ENCODE assay signal across 1 cellular context in the genomic region with DNA sequence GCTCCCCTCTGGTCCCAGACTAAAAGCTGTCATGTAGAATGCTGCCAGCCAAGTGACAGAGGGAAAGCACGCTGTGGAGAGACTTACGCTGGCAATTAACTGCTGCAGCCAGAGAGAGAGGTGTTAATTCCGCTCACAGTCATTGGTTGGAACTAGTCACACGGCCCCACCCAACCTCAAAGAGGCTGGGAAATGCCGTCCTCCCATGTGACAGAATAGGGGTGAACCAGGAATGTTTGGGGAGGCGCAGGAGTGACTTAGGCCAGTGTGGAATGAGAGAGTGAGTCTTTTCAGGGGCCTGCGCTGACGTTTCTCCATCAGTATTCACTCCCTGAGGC.
TF ChIP-seq lines count a peak whose summit lies in the region.

No MANE protein-coding gene starts in this region.

TF ChIP-seq in GM23338, 12 proteins besides CTCF, POLR2A, EP300 and RAD21 (continued from another document):
- TF ChIP-seq ZNF462 (CRISPR knock-in tag; IDR thresholded peaks at IDR 0.05) = no peak
- TF ChIP-seq ZNF331 (CRISPR knock-in tag; IDR thresholded peaks at IDR 0.05; ENCODE audit: low read depth) = no peak
- no peak for TF ChIP-seq EZH2 (IDR thresholded peaks at IDR 0.05; ENCODE audit: low read depth, unreplicated experiment)
- TF ChIP-seq, protein P1, sequence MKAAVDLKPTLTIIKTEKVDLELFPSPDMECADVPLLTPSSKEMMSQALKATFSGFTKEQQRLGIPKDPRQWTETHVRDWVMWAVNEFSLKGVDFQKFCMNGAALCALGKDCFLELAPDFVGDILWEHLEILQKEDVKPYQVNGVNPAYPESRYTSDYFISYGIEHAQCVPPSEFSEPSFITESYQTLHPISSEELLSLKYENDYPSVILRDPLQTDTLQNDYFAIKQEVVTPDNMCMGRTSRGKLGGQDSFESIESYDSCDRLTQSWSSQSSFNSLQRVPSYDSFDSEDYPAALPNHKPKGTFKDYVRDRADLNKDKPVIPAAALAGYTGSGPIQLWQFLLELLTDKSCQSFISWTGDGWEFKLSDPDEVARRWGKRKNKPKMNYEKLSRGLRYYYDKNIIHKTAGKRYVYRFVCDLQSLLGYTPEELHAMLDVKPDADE (IDR thresholded peaks at IDR 0.05) = no peak
- TF ChIP-seq ZNF114 (CRISPR knock-in tag; IDR thresholded peaks at IDR 0.05) = no peak
- TF ChIP-seq, protein P2, sequence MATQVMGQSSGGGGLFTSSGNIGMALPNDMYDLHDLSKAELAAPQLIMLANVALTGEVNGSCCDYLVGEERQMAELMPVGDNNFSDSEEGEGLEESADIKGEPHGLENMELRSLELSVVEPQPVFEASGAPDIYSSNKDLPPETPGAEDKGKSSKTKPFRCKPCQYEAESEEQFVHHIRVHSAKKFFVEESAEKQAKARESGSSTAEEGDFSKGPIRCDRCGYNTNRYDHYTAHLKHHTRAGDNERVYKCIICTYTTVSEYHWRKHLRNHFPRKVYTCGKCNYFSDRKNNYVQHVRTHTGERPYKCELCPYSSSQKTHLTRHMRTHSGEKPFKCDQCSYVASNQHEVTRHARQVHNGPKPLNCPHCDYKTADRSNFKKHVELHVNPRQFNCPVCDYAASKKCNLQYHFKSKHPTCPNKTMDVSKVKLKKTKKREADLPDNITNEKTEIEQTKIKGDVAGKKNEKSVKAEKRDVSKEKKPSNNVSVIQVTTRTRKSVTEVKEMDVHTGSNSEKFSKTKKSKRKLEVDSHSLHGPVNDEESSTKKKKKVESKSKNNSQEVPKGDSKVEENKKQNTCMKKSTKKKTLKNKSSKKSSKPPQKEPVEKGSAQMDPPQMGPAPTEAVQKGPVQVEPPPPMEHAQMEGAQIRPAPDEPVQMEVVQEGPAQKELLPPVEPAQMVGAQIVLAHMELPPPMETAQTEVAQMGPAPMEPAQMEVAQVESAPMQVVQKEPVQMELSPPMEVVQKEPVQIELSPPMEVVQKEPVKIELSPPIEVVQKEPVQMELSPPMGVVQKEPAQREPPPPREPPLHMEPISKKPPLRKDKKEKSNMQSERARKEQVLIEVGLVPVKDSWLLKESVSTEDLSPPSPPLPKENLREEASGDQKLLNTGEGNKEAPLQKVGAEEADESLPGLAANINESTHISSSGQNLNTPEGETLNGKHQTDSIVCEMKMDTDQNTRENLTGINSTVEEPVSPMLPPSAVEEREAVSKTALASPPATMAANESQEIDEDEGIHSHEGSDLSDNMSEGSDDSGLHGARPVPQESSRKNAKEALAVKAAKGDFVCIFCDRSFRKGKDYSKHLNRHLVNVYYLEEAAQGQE (IDR thresholded peaks at IDR 0.05; ENCODE audit: unreplicated experiment) = no peak
TF ChIP-seq in GM23338: peak in this region for 0.
